In the genomic region with DNA sequence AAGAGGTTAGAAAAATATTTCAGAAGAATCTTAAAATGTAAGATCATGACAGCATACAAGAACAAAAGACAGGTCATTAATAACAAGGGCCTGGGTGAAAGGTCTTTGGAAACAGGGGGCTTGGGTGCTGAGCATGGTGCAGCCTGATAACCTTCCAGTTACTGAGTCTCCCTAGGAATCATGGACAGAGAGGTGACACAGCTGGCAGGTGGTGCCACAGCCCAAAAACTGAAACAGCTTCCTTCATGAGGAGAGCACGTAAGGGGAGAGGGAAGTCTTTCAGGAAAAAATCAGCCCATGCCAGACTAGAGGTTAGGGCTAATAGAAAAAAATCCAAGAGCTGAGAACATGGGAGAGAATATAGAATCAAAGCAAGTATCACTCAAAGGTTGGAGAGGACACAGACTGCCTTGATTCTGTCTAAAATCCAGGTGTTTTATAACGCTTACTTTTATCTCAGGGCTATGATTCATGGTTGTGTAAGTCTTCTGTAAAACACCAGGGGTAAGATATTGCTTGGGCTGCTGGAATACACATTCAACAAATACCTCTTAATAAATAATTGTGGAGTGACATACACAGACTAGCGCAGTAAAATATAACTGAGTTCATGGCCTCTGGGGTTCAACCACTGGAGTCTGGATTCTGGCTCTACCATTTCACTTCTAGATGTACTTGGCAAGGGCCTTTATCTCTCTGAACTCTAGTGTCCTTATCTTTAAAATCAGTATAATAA, we compare ENCODE assay signal across 16 cellular contexts.
DNase-seq lines count a peak whose midpoint lies in the region; ATAC-seq and TF ChIP-seq lines count a peak whose summit lies in the region.
"Had no signal": no experiment of that assay in that cellular context is flagged by ENCODE, and none has a peak within 500 bp of the region (broad histone marks: within the 10 kb centered on the region; RNA-seq: fewer than 3 reads in every experiment).

No MANE protein-coding gene starts in this region.

- BruUV-seq in HCT116 (replicated peaks; lab: Mats Ljungman, UMichigan) = no TSS peak
- TSS peak; percentile 9 for BruUV-seq in Panc1 (replicated peaks; lab: Mats Ljungman, UMichigan)

- H3K9ac ChIP-seq in HCT116 (ENCODE audit: low read length) = peak overlapping the region; percentile 22; the same call in 1 of the 2 replicates
- H3K9ac ChIP-seq: BLaER1 treated with 17β-estradiol and CSF1 and Interleukin-3, amounts not matched to agents 10 nM and 100 nM had no signal

- peaks cover 46 to 52% of the 10 kb centered on the region in 2 experiments for H3K4me1 ChIP-seq in HCT116 (ENCODE audit: control insufficient read depth in 1 of 2, insufficient read depth in 2 of 2, low read length in 2 of 2)
- peaks cover 98% of the 10 kb centered on the region for H3K4me1 ChIP-seq in Panc1 (ENCODE audit: control insufficient read depth, insufficient read depth, low read length)
- peaks cover 0 to 83% (median 70%) of the 10 kb centered on the region in 4 donors for H3K4me1 ChIP-seq in sigmoid colon

- RAD21 ChIA-PET in HCT116 (lab: Charles Lee; ENCODE audit: low non-redundant PET in 1 of 2, low total read pairs in 2 of 2, uncharacterized antibody in 2 of 2, unreplicated experiment in 2 of 2) = no interaction called here

- no peak for TF ChIP-seq EP300 in sigmoid colon (IDR thresholded peaks at IDR 0.05)

- no peak for TF ChIP-seq CTCF in HCT116 (IDR thresholded peaks at IDR 0.05 in 2 of 3, conservative IDR thresholded peaks at IDR 0.05 in 1 of 3; ENCODE audit: borderline replicate concordance in 1 of 3, insufficient read depth in 1 of 3, low read depth in 2 of 3, low read length in 2 of 3)
- TF ChIP-seq CTCF in Panc1 (IDR thresholded peaks at IDR 0.05) = no peak
- TF ChIP-seq CTCF in fibroblast of the aortic adventitia (IDR thresholded peaks at IDR 0.05; ENCODE audit: insufficient read depth, low read length) = no peak
- TF ChIP-seq CTCF in sigmoid colon (IDR thresholded peaks at IDR 0.05) = no peak

- H3K36me3 ChIP-seq in HCT116 (ENCODE audit: control insufficient read depth in 1 of 2, insufficient read depth in 2 of 2, low read length in 2 of 2) (no peaks in the 10 kb centered on the region), Panc1 (ENCODE audit: control insufficient read depth, insufficient read depth, low read length) (peaks cover 5% of the 10 kb centered on the region; the same call in 1 of the 2 replicates), sigmoid colon (no peaks in the 10 kb centered on the region)
- H3K36me3 ChIP-seq: BLaER1 treated with 17β-estradiol and CSF1 and Interleukin-3, amounts not matched to agents 10 nM and 100 nM; ovary had no signal

- DNase-seq in HCT116 (ENCODE audit: low read depth, low spot score) (peak; percentile 32), Panc1 (ENCODE audit: low read depth, low spot score) (no peak), fibroblast of the aortic adventitia (ENCODE audit: low read depth) (peak; percentile 52), sigmoid colon (no peak), NCI-H2029 treated with DMSO at 0.1 percent for 48 hours (lab: John Stamatoyannopoulos, UW) (no peak), OCI-M2 (lab: John Stamatoyannopoulos, UW; ENCODE audit: unreplicated experiment) (no peak), RKO (ENCODE audit: low spot score) (no peak), cerebellar cortex (ENCODE audit: low spot score) (no peak)
- DNase-seq: activated CD4-positive, alpha-beta T cell treated with anti-CD3 and anti-CD28 coated beads, Interleukin-2, amount 50 U/mL, for 4 hours; amygdala; EL; foreskin fibroblast; Kasumi-1; NCI-H187; ovary had no signal

- intact Hi-C loops in HCT116 (cut with micrococcal nuclease) (loop anchor here (5.0 kb wide), 1 partner anchor 87 kb away; a partner anchor contains a TSS), Panc1 (cut with micrococcal nuclease; ENCODE audit: unreplicated experiment) (no loop called here), sigmoid colon (cut with DNase I) (no loop called here)

- H3K9me3 ChIP-seq in HCT116 (ENCODE audit: control insufficient read depth in 1 of 2, insufficient read depth in 1 of 2, low read depth in 1 of 2, low read length in 2 of 2) = no peaks in the 10 kb centered on the region
- H3K9me3 ChIP-seq in Panc1 (ENCODE audit: control insufficient read depth, insufficient read depth, low read depth, low read length) = no peaks in the 10 kb centered on the region
- no peaks in the 10 kb centered on the region for H3K9me3 ChIP-seq in sigmoid colon
- H3K9me3 ChIP-seq: BLaER1 treated with 17β-estradiol and CSF1 and Interleukin-3, amounts not matched to agents 10 nM and 100 nM; ovary had no signal

- WGBS in sigmoid colon, 2 donors = 47 to 72% methylated on average over 3 of the region's 3 CpGs

- CTCF ChIA-PET in HCT116 (lab: Charles Lee) = interaction anchor here (1.5 kb wide), 1 partner anchor 639 kb away, joined by 5 read pairs; no protein-coding TSS in a partner anchor
- CTCF ChIA-PET in Panc1 (lab: Charles Lee) = no interaction called here

- H4K20me1 ChIP-seq in HCT116 (ENCODE audit: insufficient read depth) = no peaks in the 10 kb centered on the region
- H4K20me1 ChIP-seq: BLaER1 treated with 17β-estradiol and CSF1 and Interleukin-3, amounts not matched to agents 10 nM and 100 nM had no signal

- H3K79me2 ChIP-seq in HCT116 (ENCODE audit: insufficient read depth, low read length) = no peaks in the 10 kb centered on the region

- no peak overlapping the region for H2AFZ ChIP-seq in HCT116 (ENCODE audit: low read depth, low read length, poor library complexity, severe bottlenecking)

- H3K27me3 ChIP-seq in HCT116 (ENCODE audit: insufficient read depth, low read length) = no peaks in the 10 kb centered on the region
- H3K27me3 ChIP-seq in Panc1 (ENCODE audit: control insufficient read depth, insufficient read depth, low read length) = no peaks in the 10 kb centered on the region
- H3K27me3 ChIP-seq in sigmoid colon = no peaks in the 10 kb centered on the region
- H3K27me3 ChIP-seq: BLaER1 treated with 17β-estradiol and CSF1 and Interleukin-3, amounts not matched to agents 10 nM and 100 nM; ovary had no signal

- peak overlapping the region; percentile 66 for H3K4me2 ChIP-seq in HCT116 (ENCODE audit: low read length)

- ATAC-seq in HCT116 = peak; percentile 78
- ATAC-seq in Panc1 = peak; percentile 75

- no peaks in the 10 kb centered on the region; the same call in 1 of the 2 replicates for H3K9me2 ChIP-seq in HCT116 (ENCODE audit: insufficient read depth)

- TF ChIP-seq RAD21 in HCT116 (IDR thresholded peaks at IDR 0.05; ENCODE audit: low read depth) = peak; percentile 27; the same call in 1 of the 2 replicates

- in situ Hi-C loops in Panc1 (cut with HindIII; ENCODE audit: low pct_unique_long_range_greater_than_20kb, low sequenced_read_pairs) = no loop called here

- H3K4me3 ChIP-seq in HCT116 (replicated peaks in 1 of 2; ENCODE audit: low read depth in 1 of 2, low read length in 2 of 2) (peak overlapping the region in 1 of 2 experiments; percentile 22; a peak in 2 of 4 replicates), Panc1 (ENCODE audit: low read depth in 2 of 2, low read length in 2 of 2) (no peak overlapping the region), fibroblast of the aortic adventitia (ENCODE audit: low read depth, low read length) (no peak overlapping the region), sigmoid colon (no peak overlapping the region)
- H3K4me3 ChIP-seq: BLaER1 treated with 17β-estradiol and CSF1 and Interleukin-3, amounts not matched to agents 10 nM and 100 nM; ovary had no signal

- POLR2A ChIA-PET in HCT116 (lab: Charles Lee) = no interaction called here
- POLR2A ChIA-PET in Panc1 (lab: Charles Lee) = no interaction called here

- peak overlapping the region; percentile 39; the same call in 1 of the 2 replicates for H3K27ac ChIP-seq in HCT116 (ENCODE audit: low read depth, low read length)
- H3K27ac ChIP-seq in Panc1 (ENCODE audit: low read length) = peak overlapping the region; percentile 90
- H3K27ac ChIP-seq in sigmoid colon = peak overlapping the region in 3 of 4 donors; percentile 63 to 74 (median 72)
- H3K27ac ChIP-seq: ovary had no signal

- no peak for TF ChIP-seq POLR2A in HCT116 (IDR thresholded peaks at IDR 0.05; ENCODE audit: borderline replicate concordance, extremely low read depth, insufficient read depth, insufficient read length)
- no peak for TF ChIP-seq POLR2A in sigmoid colon (IDR thresholded peaks at IDR 0.05)

TF ChIP-seq in HCT116, 20 proteins besides CTCF, POLR2A, EP300 and RAD21:
- TF ChIP-seq EGR1 (IDR thresholded peaks at IDR 0.05; ENCODE audit: low read depth) (no peak), ZNF274 (IDR thresholded peaks at IDR 0.05; ENCODE audit: low read depth, low read length) (no peak), SRF (IDR thresholded peaks at IDR 0.05; ENCODE audit: low read depth) (no peak), SP1 (IDR thresholded peaks at IDR 0.05; ENCODE audit: low read depth) (peak; percentile 15; the same call in 1 of the 2 replicates), FOSL1 (IDR thresholded peaks at IDR 0.05; ENCODE audit: low read depth) (peak; percentile 28; the same call in 1 of the 2 replicates), EZH2phosphoT487 (IDR thresholded peaks at IDR 0.05; ENCODE audit: borderline replicate concordance) (no peak), CEBPB (IDR thresholded peaks at IDR 0.05; ENCODE audit: low read depth) (0 out of 2 replicates have a peak, but pooled peaks have one; percentile 47), CBX3 (IDR thresholded peaks at IDR 0.05; ENCODE audit: low read depth) (0 out of 2 replicates have a peak, but pooled peaks have one; percentile 36)

Comparison
In these comparisons a context has a peak if more than half of its experiments do, and no peak if none do; other contexts are left out.
1. DNase-seq: peak in HCT116 (single experiment) and fibroblast of the aortic adventitia (single experiment); none in Panc1 (single experiment), sigmoid colon (single experiment), NCI-H2029 treated with DMSO at 0.1 percent for 48 hours (single experiment), OCI-M2 (single experiment), RKO (single experiment) and cerebellar cortex (single experiment).
2. H3K27ac ChIP-seq: peak in every context shown above with its lines; median percentile 90 in Panc1; 72 in sigmoid colon; 39 in HCT116.